1 cellular context compared by ENCODE assay signal in genomic region chr1:155946633-155947219, GRCh38.
TF ChIP-seq lines count a peak whose summit lies in the region.

No MANE protein-coding gene starts in this region.

TF ChIP-seq in HepG2, 621 proteins besides CTCF, POLR2A, EP300 and RAD21:
- TF ChIP-seq PCBP2 (optimal IDR thresholded peaks at IDR 0.05; ENCODE audit: low read depth, low read length, poor library complexity, severe bottlenecking): peak; percentile 3
- no peak for TF ChIP-seq ZNF329 (CRISPR knock-in tag; IDR thresholded peaks at IDR 0.05; ENCODE audit: low read depth)
- no peak for TF ChIP-seq SRF (IDR thresholded peaks at IDR 0.05; ENCODE audit: low read depth, low read length)
- TF ChIP-seq, protein P1, sequence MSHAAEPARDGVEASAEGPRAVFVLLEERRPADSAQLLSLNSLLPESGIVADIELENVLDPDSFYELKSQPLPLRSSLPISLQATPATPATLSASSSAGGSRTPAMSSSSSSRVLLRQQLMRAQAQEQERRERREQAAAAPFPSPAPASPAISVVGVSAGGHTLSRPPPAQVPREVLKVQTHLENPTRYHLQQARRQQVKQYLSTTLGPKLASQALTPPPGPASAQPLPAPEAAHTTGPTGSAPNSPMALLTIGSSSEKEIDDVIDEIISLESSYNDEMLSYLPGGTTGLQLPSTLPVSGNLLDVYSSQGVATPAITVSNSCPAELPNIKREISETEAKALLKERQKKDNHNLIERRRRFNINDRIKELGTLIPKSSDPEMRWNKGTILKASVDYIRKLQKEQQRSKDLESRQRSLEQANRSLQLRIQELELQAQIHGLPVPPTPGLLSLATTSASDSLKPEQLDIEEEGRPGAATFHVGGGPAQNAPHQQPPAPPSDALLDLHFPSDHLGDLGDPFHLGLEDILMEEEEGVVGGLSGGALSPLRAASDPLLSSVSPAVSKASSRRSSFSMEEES (CRISPR knock-in tag; IDR thresholded peaks at IDR 0.05): no peak
- TF ChIP-seq ZSCAN21 (CRISPR knock-in tag; IDR thresholded peaks at IDR 0.05; ENCODE audit: borderline replicate concordance): no peak
- no peak for TF ChIP-seq THAP8 (CRISPR knock-in tag; IDR thresholded peaks at IDR 0.05; ENCODE audit: borderline replicate concordance)
- TF ChIP-seq ETV6 (CRISPR knock-in tag; conservative IDR thresholded peaks at IDR 0.05): no peak
- TF ChIP-seq ZNF615 (CRISPR knock-in tag; IDR thresholded peaks at IDR 0.05; ENCODE audit: borderline replicate concordance): no peak
- TF ChIP-seq KDM5A (IDR thresholded peaks at IDR 0.05; ENCODE audit: borderline replicate concordance, low read length): no peak
- TF ChIP-seq PAF1 (CRISPR knock-in tag; IDR thresholded peaks at IDR 0.05): 0 out of 2 replicates have a peak, but pooled peaks have one; percentile 4
- no peak for TF ChIP-seq CENPT (CRISPR knock-in tag; IDR thresholded peaks at IDR 0.05; ENCODE audit: low read depth)
- no peak for TF ChIP-seq TFDP2 (CRISPR knock-in tag; IDR thresholded peaks at IDR 0.05)
- TF ChIP-seq PRPF4 (IDR thresholded peaks at IDR 0.05; ENCODE audit: low read depth, low read length, poor library complexity, severe bottlenecking): no peak
- 0 out of 2 replicates have a peak, but pooled peaks have one; percentile 6 for TF ChIP-seq RBFOX2 (IDR thresholded peaks at IDR 0.05; ENCODE audit: low read depth, low read length)
- TF ChIP-seq MATR3 (CRISPR knock-in tag; IDR thresholded peaks at IDR 0.05): no peak
- no peak for TF ChIP-seq ZUFSP (CRISPR knock-in tag; IDR thresholded peaks at IDR 0.05; ENCODE audit: borderline replicate concordance)
- TF ChIP-seq, protein P2, sequence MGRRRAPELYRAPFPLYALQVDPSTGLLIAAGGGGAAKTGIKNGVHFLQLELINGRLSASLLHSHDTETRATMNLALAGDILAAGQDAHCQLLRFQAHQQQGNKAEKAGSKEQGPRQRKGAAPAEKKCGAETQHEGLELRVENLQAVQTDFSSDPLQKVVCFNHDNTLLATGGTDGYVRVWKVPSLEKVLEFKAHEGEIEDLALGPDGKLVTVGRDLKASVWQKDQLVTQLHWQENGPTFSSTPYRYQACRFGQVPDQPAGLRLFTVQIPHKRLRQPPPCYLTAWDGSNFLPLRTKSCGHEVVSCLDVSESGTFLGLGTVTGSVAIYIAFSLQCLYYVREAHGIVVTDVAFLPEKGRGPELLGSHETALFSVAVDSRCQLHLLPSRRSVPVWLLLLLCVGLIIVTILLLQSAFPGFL (CRISPR knock-in tag; IDR thresholded peaks at IDR 0.05): no peak
